In genomic region chr2:47767880-47768609, GRCh38 we compare ENCODE assay signal across 8 cellular contexts. TPM values are rescaled to one million over a fixed set of nuclear protein-coding genes. Genes with fewer than 3 reads are reported as not detected.
DNase-seq lines count a peak whose midpoint lies in the region; ATAC-seq and TF ChIP-seq lines count a peak whose summit lies in the region.

No MANE protein-coding gene starts in this region.

- TF ChIP-seq CTCF in Caco-2 (IDR thresholded peaks at IDR 0.05; ENCODE audit: insufficient read depth in 1 of 2, low read depth in 1 of 2, low read length in 1 of 2, severe bottlenecking in 1 of 2, unreplicated experiment in 1 of 2) (peak; percentile 99), lung (IDR thresholded peaks at IDR 0.05; ENCODE audit: control extremely low read depth, extremely low read depth) (peak; percentile 83)

- WGBS in lung, 2 donors: 29 to 33% methylated on average over 28 of the region's 28 CpGs

- peaks cover 10% of the 10 kb centered on the region for H3K9me3 Mint-ChIP-seq in Caco-2 (ENCODE audit: unreplicated experiment)
- no peaks in the 10 kb centered on the region for H3K9me3 Mint-ChIP-seq in activated CD4-positive, alpha-beta T cell treated with anti-CD3 and anti-CD28 coated beads, Interleukin-2, amount 10 ng/mL, durations not matched to agents 24 days and 14 days

- H3K9me3 ChIP-seq in Caco-2: peaks cover 7% of the 10 kb centered on the region
- no peaks in the 10 kb centered on the region for H3K9me3 ChIP-seq in lung (ENCODE audit: control insufficient read depth in 2 of 2, insufficient read depth in 1 of 2, low read length in 1 of 2)

- no TSS peak for BruUV-seq in Caco-2 (replicated peaks; lab: Mats Ljungman, UMichigan)

- DNase-seq in Caco-2: peak; percentile 66 to 89
- peak; percentile 24 to 42 for DNase-seq in NCI-H1930 (lab: John Stamatoyannopoulos, UW)
- DNase-seq in activated CD4-positive, alpha-beta T cell treated with anti-CD3 and anti-CD28 coated beads, Interleukin-2, amount 10 ng/mL, durations not matched to agents 24 days and 14 days: peak; percentile 92
- DNase-seq in dedifferentiated amniotic fluid mesenchymal stem cell (ENCODE audit: extremely low spot score): peak; percentile 25
- peak; percentile 60 for DNase-seq in lung (ENCODE audit: low spot score)
- peak; percentile 52 for DNase-seq in stimulated activated CD8-positive, alpha-beta memory T cell treated with anti-CD3 and anti-CD28 coated beads, Interleukin-15, amount 100 ng/mL, for 1 hour (ENCODE audit: low read depth)
- no peak for DNase-seq in cortex of kidney (lab: John Stamatoyannopoulos, UW)

- peak; percentile 87 for ATAC-seq in GM21529 (IDR thresholded peaks at IDR 0.05; ENCODE audit: unreplicated experiment)
- ATAC-seq in lung (ENCODE audit: insufficient read depth, low FRiP score): peak; percentile 92

- intact Hi-C loops in Caco-2 (cut with micrococcal nuclease; ENCODE audit: unreplicated experiment): loop anchor here (1.0 to 10.0 kb wide), 7 partner anchors 29 to 381 kb away; no protein-coding TSS in a partner anchor
- intact Hi-C loops in activated CD4-positive, alpha-beta T cell treated with anti-CD3 and anti-CD28 coated beads, Interleukin-2, amount 10 ng/mL, durations not matched to agents 24 days and 14 days (cut with micrococcal nuclease): loop anchor here (1.0 to 5.0 kb wide), 2 partner anchors 246 to 433 kb away; no protein-coding TSS in a partner anchor

- no peaks in the 10 kb centered on the region for H3K27me3 Mint-ChIP-seq in Caco-2 (ENCODE audit: insufficient read depth, unreplicated experiment)
- no peaks in the 10 kb centered on the region for H3K27me3 Mint-ChIP-seq in activated CD4-positive, alpha-beta T cell treated with anti-CD3 and anti-CD28 coated beads, Interleukin-2, amount 10 ng/mL, durations not matched to agents 24 days and 14 days

- POLR2A ChIA-PET in Caco-2 (lab: Charles Lee): no interaction called here

- no peaks in the 10 kb centered on the region for H3K36me3 Mint-ChIP-seq in Caco-2 (ENCODE audit: insufficient read depth, unreplicated experiment)
- no peaks in the 10 kb centered on the region for H3K36me3 Mint-ChIP-seq in activated CD4-positive, alpha-beta T cell treated with anti-CD3 and anti-CD28 coated beads, Interleukin-2, amount 10 ng/mL, durations not matched to agents 24 days and 14 days (ENCODE audit: low read depth)

- H3K4me1 Mint-ChIP-seq in Caco-2 (ENCODE audit: low read depth, unreplicated experiment): peaks cover 6% of the 10 kb centered on the region
- H3K4me1 Mint-ChIP-seq in activated CD4-positive, alpha-beta T cell treated with anti-CD3 and anti-CD28 coated beads, Interleukin-2, amount 10 ng/mL, durations not matched to agents 24 days and 14 days: peaks cover 5% of the 10 kb centered on the region

- no peak overlapping the region for H3K27ac Mint-ChIP-seq in Caco-2 (ENCODE audit: unreplicated experiment)
- no peak overlapping the region for H3K27ac Mint-ChIP-seq in activated CD4-positive, alpha-beta T cell treated with anti-CD3 and anti-CD28 coated beads, Interleukin-2, amount 10 ng/mL, durations not matched to agents 24 days and 14 days

- H3K4me3 ChIP-seq in Caco-2 (ENCODE audit: low read depth, low read length) (no peak overlapping the region), lung (no peak overlapping the region)

- peaks cover 8% of the 10 kb centered on the region; the same call in 1 of the 2 replicates for H3K4me1 ChIP-seq in Caco-2
- no peaks in the 10 kb centered on the region for H3K4me1 ChIP-seq in lung (ENCODE audit: control insufficient read depth in 2 of 2, insufficient read depth in 2 of 2, low read length in 2 of 2)

- H3K4me3 Mint-ChIP-seq in Caco-2 (ENCODE audit: unreplicated experiment): peak overlapping the region; percentile 36
- H3K4me3 Mint-ChIP-seq in activated CD4-positive, alpha-beta T cell treated with anti-CD3 and anti-CD28 coated beads, Interleukin-2, amount 10 ng/mL, durations not matched to agents 24 days and 14 days: peak overlapping the region; percentile 49

- CTCF ChIA-PET in Caco-2 (lab: Charles Lee): interaction anchor here (0.6 to 1.5 kb wide), 12 partner anchors 9 to 433 kb away, joined by 3 to 11 read pairs (median 4); partner anchors contain the start of gene MSH6

- H3K36me3 ChIP-seq in Caco-2 (ENCODE audit: control insufficient read depth, insufficient read depth, low read length) (no peaks in the 10 kb centered on the region), lung (ENCODE audit: control insufficient read depth in 2 of 2, insufficient read depth in 2 of 2, low read length in 2 of 2) (no peaks in the 10 kb centered on the region)

- no peak overlapping the region for H3K27ac ChIP-seq in lung (ENCODE audit: low read depth in 1 of 2, low read length in 1 of 2)

- H3K27me3 ChIP-seq in Caco-2 (replicated peaks; ENCODE audit: control insufficient read depth, insufficient read depth, low read length) (no peaks in the 10 kb centered on the region), lung (ENCODE audit: control insufficient read depth, insufficient read depth) (no peaks in the 10 kb centered on the region)

RNA-seq across cellular contexts. Expression of gene MSH6, which starts 14.9 kb away (rescaled TPM):
- 93.8 and 108 TPM in 2 replicates for total RNA-seq in Caco-2 (2022)
- total RNA-seq in activated CD4-positive, alpha-beta T cell treated with anti-CD3 and anti-CD28 coated beads, Interleukin-2, amount 10 ng/mL, durations not matched to agents 24 days and 14 days: 148 and 153 TPM in 2 replicates
- 10 to 100 TPM; 39.5 to 59.5 TPM for total RNA-seq in lung
- 10 to 100 TPM in 1 of 2 donors, 1 to 10 TPM in 1; 8.8 to 14.9 TPM for polyA plus RNA-seq in lung
